Comparison of ENCODE assay signal across 16 cellular contexts in genomic region chr12:105676694-105677093, GRCh38.
DNase-seq lines count a peak whose midpoint lies in the region; ATAC-seq and TF ChIP-seq lines count a peak whose summit lies in the region.
"Had no signal": no experiment of that assay in that cellular context is flagged by ENCODE, and none has a peak within 500 bp of the region (broad histone marks: within the 10 kb centered on the region; RNA-seq: fewer than 3 reads in every experiment).

No MANE protein-coding gene starts in this region.

- H3K4me2 ChIP-seq in OCI-LY7 (ENCODE audit: low read length) (no peak overlapping the region), GM23338 (no peak overlapping the region)

- POLR2A ChIA-PET in OCI-LY7 (lab: Charles Lee) = interaction anchor here (0.7 kb wide), 1 partner anchor 10 kb away, joined by 7 read pairs; no protein-coding TSS in a partner anchor

- H3K27me3 Mint-ChIP-seq in GM23338 (ENCODE audit: insufficient read depth, low read depth, poor library complexity) = peaks cover 2% of the 10 kb centered on the region
- H3K27me3 Mint-ChIP-seq: activated naive CD8-positive, alpha-beta T cell treated with anti-CD3 and anti-CD28 coated beads, Interleukin-2, amount 50 U/mL, for 24 hours had no signal

- H3K9me2 ChIP-seq in OCI-LY7 (ENCODE audit: insufficient read depth, low read length) (no peaks in the 10 kb centered on the region), GM23338 (ENCODE audit: insufficient read depth) (peaks cover 6% of the 10 kb centered on the region; the same call in 1 of the 2 replicates)

- no peaks in the 10 kb centered on the region for H3K36me3 Mint-ChIP-seq in GM23338 (ENCODE audit: low read depth)
- H3K36me3 Mint-ChIP-seq: mesothelial cell of epicardium; stimulated activated effector memory CD8-positive, alpha-beta T cell treated with anti-CD3 and anti-CD28 coated beads, Interleukin-12 subunit alpha, Interleukin-12 subunit beta, amount 100 ng/mL, for 72 hours had no signal

- peaks cover 0 to 42% (median 26%) of the 10 kb centered on the region in 12 donors for H3K4me1 ChIP-seq in heart left ventricle
- H3K4me1 ChIP-seq in body of pancreas = peaks cover 16% of the 10 kb centered on the region
- peaks cover 0 to 9% of the 10 kb centered on the region in 2 donors for H3K4me1 ChIP-seq in lung (ENCODE audit: control insufficient read depth in 2 of 2, insufficient read depth in 2 of 2, low read length in 2 of 2)
- peaks cover 0 to 35% (median 17%) of the 10 kb centered on the region in 4 donors for H3K4me1 ChIP-seq in sigmoid colon
- H3K4me1 ChIP-seq in OCI-LY7 (ENCODE audit: insufficient read depth, low read length, poor library complexity, severe bottlenecking) = no peaks in the 10 kb centered on the region
- no peaks in the 10 kb centered on the region for H3K4me1 ChIP-seq in GM23338 (ENCODE audit: insufficient read depth)

- no peak overlapping the region for H3K27ac Mint-ChIP-seq in GM23338
- H3K27ac Mint-ChIP-seq: activated naive CD8-positive, alpha-beta T cell treated with anti-CD3 and anti-CD28 coated beads, Interleukin-2, amount 50 U/mL, for 24 hours; mesothelial cell of epicardium; stimulated activated effector memory CD8-positive, alpha-beta T cell treated with anti-CD3 and anti-CD28 coated beads, Interleukin-12 subunit alpha, Interleukin-12 subunit beta, amount 100 ng/mL, for 72 hours had no signal

- TF ChIP-seq CTCF in heart left ventricle (IDR thresholded peaks at IDR 0.05) = no peak
- no peak for TF ChIP-seq CTCF in body of pancreas (IDR thresholded peaks at IDR 0.05)
- no peak for TF ChIP-seq CTCF in lung (IDR thresholded peaks at IDR 0.05; ENCODE audit: control extremely low read depth, extremely low read depth)
- TF ChIP-seq CTCF in sigmoid colon (IDR thresholded peaks at IDR 0.05) = no peak
- no peak for TF ChIP-seq CTCF in OCI-LY7 (conservative IDR thresholded peaks at IDR 0.05; ENCODE audit: low read length)
- no peak for TF ChIP-seq CTCF in GM23338 (conservative IDR thresholded peaks at IDR 0.05; ENCODE audit: low read depth in 2 of 2)

- H3K4me1 Mint-ChIP-seq in GM23338 = no peaks in the 10 kb centered on the region
- H3K4me1 Mint-ChIP-seq: activated naive CD8-positive, alpha-beta T cell treated with anti-CD3 and anti-CD28 coated beads, Interleukin-2, amount 50 U/mL, for 24 hours; stimulated activated effector memory CD8-positive, alpha-beta T cell treated with anti-CD3 and anti-CD28 coated beads, Interleukin-12 subunit alpha, Interleukin-12 subunit beta, amount 100 ng/mL, for 72 hours had no signal

- intact Hi-C loops in heart left ventricle (cut with DNase I) = no loop called here
- intact Hi-C loops in cardiac septum (cut with DNase I) = loop anchor here (10.0 kb wide), 1 partner anchor 92 kb away; no protein-coding TSS in a partner anchor
- intact Hi-C loops in body of pancreas (cut with DNase I) = no loop called here
- intact Hi-C loops in sigmoid colon (cut with DNase I) = no loop called here
- intact Hi-C loops in OCI-LY7 (cut with micrococcal nuclease; ENCODE audit: unreplicated experiment) = no loop called here

- no peaks in the 10 kb centered on the region for H3K9me3 Mint-ChIP-seq in GM23338
- H3K9me3 Mint-ChIP-seq: activated naive CD8-positive, alpha-beta T cell treated with anti-CD3 and anti-CD28 coated beads, Interleukin-2, amount 50 U/mL, for 24 hours; stimulated activated effector memory CD8-positive, alpha-beta T cell treated with anti-CD3 and anti-CD28 coated beads, Interleukin-12 subunit alpha, Interleukin-12 subunit beta, amount 100 ng/mL, for 72 hours had no signal

- ATAC-seq in heart left ventricle (peak; percentile 23 to 64 (median 56)), body of pancreas (peak; percentile 73), lung (ENCODE audit: insufficient read depth, low FRiP score) (no peak), GM23338 (no peak)
- ATAC-seq: activated naive CD8-positive, alpha-beta T cell treated with anti-CD3 and anti-CD28 coated beads, Interleukin-2, amount 50 U/mL, for 24 hours; HCT116; HepG2; stimulated activated effector memory CD8-positive, alpha-beta T cell treated with anti-CD3 and anti-CD28 coated beads, Interleukin-12 subunit alpha, Interleukin-12 subunit beta, amount 100 ng/mL, for 72 hours had no signal

- H2AFZ ChIP-seq in OCI-LY7 (ENCODE audit: low read length) (no peak overlapping the region), GM23338 (no peak overlapping the region)

- H3K4me3 Mint-ChIP-seq in GM23338 = no peak overlapping the region
- H3K4me3 Mint-ChIP-seq: activated naive CD8-positive, alpha-beta T cell treated with anti-CD3 and anti-CD28 coated beads, Interleukin-2, amount 50 U/mL, for 24 hours; mesothelial cell of epicardium; stimulated activated effector memory CD8-positive, alpha-beta T cell treated with anti-CD3 and anti-CD28 coated beads, Interleukin-12 subunit alpha, Interleukin-12 subunit beta, amount 100 ng/mL, for 72 hours had no signal

- H4K20me1 ChIP-seq in OCI-LY7 (ENCODE audit: insufficient read depth, low read length) (no peaks in the 10 kb centered on the region), GM23338 (replicated peaks; ENCODE audit: insufficient read depth) (no peaks in the 10 kb centered on the region)

- peak overlapping the region in 7 of 12 donors; percentile 10 to 47 (median 31) for H3K27ac ChIP-seq in heart left ventricle
- H3K27ac ChIP-seq in body of pancreas = peak overlapping the region in 3 of 4 donors; percentile 4 to 47 (median 4)
- H3K27ac ChIP-seq in lung (ENCODE audit: low read depth in 1 of 2, low read length in 1 of 2) = no peak overlapping the region
- peak overlapping the region in 1 of 4 donors; percentile 62 for H3K27ac ChIP-seq in sigmoid colon
- H3K27ac ChIP-seq in OCI-LY7 (ENCODE audit: low read depth, low read length, poor library complexity, severe bottlenecking) = no peak overlapping the region
- H3K27ac ChIP-seq in GM23338 (ENCODE audit: low read depth) = no peak overlapping the region
- H3K27ac ChIP-seq: neutrophil had no signal

- WGBS in heart left ventricle, 4 donors = 54 to 66% (median 63%) methylated on average over 2 of the region's 2 CpGs
- 35 to 47% methylated on average over 2 of the region's 2 CpGs for WGBS in body of pancreas, 2 donors
- 61 to 68% methylated on average over 2 of the region's 2 CpGs for WGBS in lung, 2 donors
- 13 to 62% methylated on average over 2 of the region's 2 CpGs for WGBS in sigmoid colon, 2 donors

- H3K4me3 ChIP-seq in heart left ventricle = no peak overlapping the region
- H3K4me3 ChIP-seq in body of pancreas = no peak overlapping the region
- no peak overlapping the region for H3K4me3 ChIP-seq in lung
- H3K4me3 ChIP-seq in sigmoid colon = no peak overlapping the region
- no peak overlapping the region for H3K4me3 ChIP-seq in OCI-LY7 (ENCODE audit: low read depth, low read length, poor library complexity, severe bottlenecking)
- no peak overlapping the region for H3K4me3 ChIP-seq in GM23338
- H3K4me3 ChIP-seq: skin epidermis had no signal

- DNase-seq in heart left ventricle (peak in 4 of 5 donors; percentile 21 to 65 (median 32)), cardiac septum (ENCODE audit: low spot score) (no peak), body of pancreas (peak; percentile 38 to 61 (median 58)), lung (ENCODE audit: low spot score) (peak; percentile 28), SIG-M5 (lab: John Stamatoyannopoulos, UW) (no peak), sigmoid colon (no peak), OCI-LY7 (ENCODE audit: low spot score) (no peak), GM23338 (ENCODE audit: low spot score) (no peak)
- DNase-seq: activated CD4-positive, alpha-beta T cell treated with anti-CD3 and anti-CD28 coated beads, Interleukin-2, amount 50 U/mL, for 48 hours; activated naive CD8-positive, alpha-beta T cell treated with anti-CD3 and anti-CD28 coated beads, Interleukin-2, amount 50 U/mL, for 24 hours had no signal

- no peaks in the 10 kb centered on the region for H3F3A ChIP-seq in GM23338 (replicated peaks; ENCODE audit: low read depth)

- CTCF ChIA-PET in OCI-LY7 (lab: Charles Lee; ENCODE audit: unreplicated experiment) = no interaction called here

- TF ChIP-seq EP300 in sigmoid colon (IDR thresholded peaks at IDR 0.05) = no peak

- H3K79me2 ChIP-seq in OCI-LY7 (ENCODE audit: insufficient read depth, low read depth, low read length) (no peaks in the 10 kb centered on the region), GM23338 (replicated peaks; ENCODE audit: insufficient read depth) (no peaks in the 10 kb centered on the region)

- H3K27me3 ChIP-seq in heart left ventricle = no peaks in the 10 kb centered on the region
- no peaks in the 10 kb centered on the region for H3K27me3 ChIP-seq in body of pancreas
- no peaks in the 10 kb centered on the region for H3K27me3 ChIP-seq in lung (ENCODE audit: control insufficient read depth, insufficient read depth)
- H3K27me3 ChIP-seq in sigmoid colon = no peaks in the 10 kb centered on the region
- H3K27me3 ChIP-seq in GM23338 (ENCODE audit: insufficient read depth) = no peaks in the 10 kb centered on the region
- H3K27me3 ChIP-seq: neutrophil had no signal

- no peak for TF ChIP-seq POLR2A in heart left ventricle (IDR thresholded peaks at IDR 0.05)
- TF ChIP-seq POLR2A in body of pancreas (IDR thresholded peaks at IDR 0.05) = no peak
- TF ChIP-seq POLR2A in sigmoid colon (IDR thresholded peaks at IDR 0.05) = no peak

- H3K9me3 ChIP-seq in heart left ventricle (no peaks in the 10 kb centered on the region), body of pancreas (no peaks in the 10 kb centered on the region), lung (ENCODE audit: control insufficient read depth in 2 of 2, insufficient read depth in 1 of 2, low read length in 1 of 2) (peaks cover 0 to 2% of the 10 kb centered on the region in 2 donors), sigmoid colon (no peaks in the 10 kb centered on the region), OCI-LY7 (ENCODE audit: low read length) (no peaks in the 10 kb centered on the region)
- H3K9me3 ChIP-seq: neutrophil had no signal

- H3K36me3 ChIP-seq in heart left ventricle (no peaks in the 10 kb centered on the region), body of pancreas (replicated peaks in 1 of 2; ENCODE audit: insufficient read depth in 1 of 2, low read depth in 2 of 2) (no peaks in the 10 kb centered on the region), lung (ENCODE audit: control insufficient read depth in 2 of 2, insufficient read depth in 2 of 2, low read length in 2 of 2) (no peaks in the 10 kb centered on the region), sigmoid colon (no peaks in the 10 kb centered on the region), OCI-LY7 (ENCODE audit: insufficient read depth, low read length) (no peaks in the 10 kb centered on the region), GM23338 (ENCODE audit: insufficient read depth) (no peaks in the 10 kb centered on the region)
- H3K36me3 ChIP-seq: neutrophil had no signal

- BruUV-seq in OCI-LY7 (replicated peaks; lab: Mats Ljungman, UMichigan) = no TSS peak

Comparison
In these comparisons a context has a peak if more than half of its experiments do, and no peak if none do; other contexts are left out.
1. DNase-seq: peak in heart left ventricle (4 of 5), body of pancreas (4 of 4) and lung (single experiment); none in cardiac septum (single experiment), SIG-M5 (single experiment), sigmoid colon (single experiment), OCI-LY7 (single experiment) and GM23338 (single experiment).
2. ATAC-seq: peak in heart left ventricle (4 of 4) and body of pancreas (single experiment); none in lung (single experiment) and GM23338 (single experiment).
3. H3K27ac ChIP-seq: peak in heart left ventricle (7 of 12) and body of pancreas (3 of 4); none in lung (0 of 2), OCI-LY7 (single experiment) and GM23338 (single experiment).